In genomic region chr4:17115546-17115945, GRCh38 we compare ENCODE assay signal across 2 cellular contexts.
TF ChIP-seq lines count a peak whose summit lies in the region.

No MANE protein-coding gene starts in this region.

TF ChIP-seq in GM23338, 12 proteins besides CTCF, POLR2A, EP300 and RAD21 (continued from another document):
- TF ChIP-seq ZNF462 (CRISPR knock-in tag; IDR thresholded peaks at IDR 0.05), result no peak
- TF ChIP-seq POLR2AphosphoS5 (IDR thresholded peaks at IDR 0.05; ENCODE audit: low read depth), result no peak
- no peak for TF ChIP-seq ETS1 (IDR thresholded peaks at IDR 0.05)
- no peak for TF ChIP-seq CREB1 (CRISPR knock-in tag; IDR thresholded peaks at IDR 0.05; ENCODE audit: low read depth)
- TF ChIP-seq REST (IDR thresholded peaks at IDR 0.05; ENCODE audit: unreplicated experiment), result no peak
- TF ChIP-seq STAT1 (IDR thresholded peaks at IDR 0.05; ENCODE audit: unreplicated experiment), result no peak
- no peak for TF ChIP-seq EZH2 (IDR thresholded peaks at IDR 0.05; ENCODE audit: low read depth, unreplicated experiment)
- TF ChIP-seq NANOG (IDR thresholded peaks at IDR 0.05; ENCODE audit: borderline replicate concordance), result no peak
- no peak for TF ChIP-seq JUNB (IDR thresholded peaks at IDR 0.05; ENCODE audit: unreplicated experiment)
- no peak for TF ChIP-seq ZNF331 (CRISPR knock-in tag; IDR thresholded peaks at IDR 0.05; ENCODE audit: low read depth)

TF ChIP-seq in WTC11, 78 proteins besides CTCF, POLR2A, EP300 and RAD21 (continued from another document):
- TF ChIP-seq ATF2 (CRISPR knock-in tag; IDR thresholded peaks at IDR 0.05; ENCODE audit: borderline replicate concordance, low read depth) (no peak), NFE2L1 (CRISPR knock-in tag; IDR thresholded peaks at IDR 0.05) (no peak), ZNF416 (CRISPR knock-in tag; IDR thresholded peaks at IDR 0.05) (no peak), ELF4 (CRISPR knock-in tag; IDR thresholded peaks at IDR 0.05; ENCODE audit: low read depth) (no peak), ZNF671 (CRISPR knock-in tag; IDR thresholded peaks at IDR 0.05) (no peak), JUN (CRISPR knock-in tag; IDR thresholded peaks at IDR 0.05) (no peak), USF1 (CRISPR knock-in tag; IDR thresholded peaks at IDR 0.05) (no peak), ZNF423 (CRISPR knock-in tag; IDR thresholded peaks at IDR 0.05) (no peak), CBFB (CRISPR knock-in tag; IDR thresholded peaks at IDR 0.05; ENCODE audit: low read depth) (no peak), GTF2I (CRISPR knock-in tag; conservative IDR thresholded peaks at IDR 0.05) (no peak), ATF6 (CRISPR knock-in tag; IDR thresholded peaks at IDR 0.05) (no peak)
